Comparison of ENCODE assay signal across 9 cellular contexts in the genomic region with DNA sequence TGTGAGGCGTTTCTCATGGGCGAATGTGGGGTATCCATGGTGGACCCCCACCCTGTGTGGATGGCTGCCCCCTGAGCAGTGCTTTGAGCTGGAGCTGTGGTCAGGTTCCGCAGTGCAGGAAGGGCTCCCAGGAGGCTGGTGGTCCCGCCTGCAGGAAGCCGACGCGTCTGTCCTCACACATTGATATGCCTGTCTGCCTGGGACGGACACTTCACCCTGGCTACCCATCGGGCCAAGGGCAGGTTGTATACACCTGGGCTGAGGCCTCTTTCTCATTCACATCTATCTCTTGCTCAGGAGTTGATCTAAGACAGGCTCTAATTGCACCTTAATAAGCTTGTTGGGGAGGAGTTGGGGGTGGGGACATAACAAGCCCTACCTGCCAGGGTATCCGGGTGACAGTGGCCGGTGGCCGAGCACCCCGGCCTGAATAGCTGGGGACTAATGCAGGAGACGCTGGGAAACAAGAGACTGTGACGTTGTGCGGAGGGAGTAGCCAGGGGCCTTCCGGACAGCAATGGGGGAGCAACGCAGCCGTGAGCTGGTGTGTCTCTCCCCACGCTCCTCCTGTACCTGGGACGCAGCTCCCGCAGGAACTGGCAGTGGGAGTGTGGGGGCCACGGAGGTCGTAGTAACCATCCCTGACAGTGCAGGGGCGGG. TPM values are rescaled to one million over a fixed set of nuclear protein-coding genes. Genes with fewer than 3 reads are reported as not detected.
DNase-seq lines count a peak whose midpoint lies in the region; ATAC-seq lines count a peak whose summit lies in the region.
"Had no signal": no experiment of that assay in that cellular context is flagged by ENCODE, and none has a peak within 500 bp of the region (broad histone marks: within the 10 kb centered on the region; RNA-seq: fewer than 3 reads in every experiment).

No MANE protein-coding gene starts in this region.

- peak overlapping the region; percentile 65 for H3K27ac Mint-ChIP-seq in T-helper 17 cell
- peak overlapping the region; percentile 81 for H3K27ac Mint-ChIP-seq in stimulated activated naive B cell treated with anti-CD40 and anti-IgM and Interleukin-4, amounts not matched to agents 10 μg/mL and 1 μg/mL and 100 μg/mL, for 72 hours
- H3K27ac Mint-ChIP-seq: stimulated activated naive CD8-positive, alpha-beta T cell treated with anti-CD3 and anti-CD28 coated beads, Interleukin-15, Interleukin-2, amounts not matched to agents 100 ng/mL and 50 ng/mL, for 24 hours had no signal

- H3K36me3 Mint-ChIP-seq in T-helper 17 cell (ENCODE audit: low read depth) = peaks cover 3% of the 10 kb centered on the region
- peaks cover 31 to 49% of the 10 kb centered on the region in 2 donors for H3K36me3 Mint-ChIP-seq in stimulated activated naive B cell treated with anti-CD40 and anti-IgM and Interleukin-4, amounts not matched to agents 10 μg/mL and 1 μg/mL and 100 μg/mL, for 72 hours

- H3K27ac ChIP-seq in right cardiac atrium (ENCODE audit: low read length) = no peak overlapping the region

- H3K27me3 Mint-ChIP-seq in T-helper 17 cell = no peaks in the 10 kb centered on the region
- H3K27me3 Mint-ChIP-seq in stimulated activated naive B cell treated with anti-CD40 and anti-IgM and Interleukin-4, amounts not matched to agents 10 μg/mL and 1 μg/mL and 100 μg/mL, for 72 hours = no peaks in the 10 kb centered on the region
- H3K27me3 Mint-ChIP-seq: stimulated activated naive CD8-positive, alpha-beta T cell treated with anti-CD3 and anti-CD28 coated beads, Interleukin-15, Interleukin-2, amounts not matched to agents 100 ng/mL and 50 ng/mL, for 24 hours had no signal

- H3K4me1 ChIP-seq in right cardiac atrium (ENCODE audit: control insufficient read depth, insufficient read depth, low read length) = no peaks in the 10 kb centered on the region

- H3K4me1 Mint-ChIP-seq in T-helper 17 cell = peaks cover 17% of the 10 kb centered on the region
- H3K4me1 Mint-ChIP-seq in stimulated activated naive B cell treated with anti-CD40 and anti-IgM and Interleukin-4, amounts not matched to agents 10 μg/mL and 1 μg/mL and 100 μg/mL, for 72 hours = peaks cover 7 to 33% of the 10 kb centered on the region in 2 donors

- peak overlapping the region; percentile 85 for H3K4me3 Mint-ChIP-seq in T-helper 17 cell
- H3K4me3 Mint-ChIP-seq in stimulated activated naive B cell treated with anti-CD40 and anti-IgM and Interleukin-4, amounts not matched to agents 10 μg/mL and 1 μg/mL and 100 μg/mL, for 72 hours = peak overlapping the region; percentile 62 to 65
- H3K4me3 Mint-ChIP-seq: stimulated activated naive CD8-positive, alpha-beta T cell treated with anti-CD3 and anti-CD28 coated beads, Interleukin-15, Interleukin-2, amounts not matched to agents 100 ng/mL and 50 ng/mL, for 24 hours had no signal

- peak; percentile 81 for ATAC-seq in T-helper 17 cell
- ATAC-seq in right cardiac atrium = peak; percentile 29 to 36
- peak; percentile 61 to 64 for ATAC-seq in stimulated activated naive B cell treated with anti-CD40 and anti-IgM and Interleukin-4, amounts not matched to agents 10 μg/mL and 1 μg/mL and 100 μg/mL, for 72 hours (replicated peaks)

- intact Hi-C loops in right cardiac atrium (cut with DNase I) = loop anchor here in 1 of 4 donors (10.0 kb wide), 1 partner anchor 66 kb away; no protein-coding TSS in a partner anchor

- DNase-seq in NCI-H1436 (lab: John Stamatoyannopoulos, UW) (peak; percentile 50), NCI-H1436 treated with DMSO at 0.1 percent for 48 hours (lab: John Stamatoyannopoulos, UW) (no peak), T-helper 17 cell (peak in 1 of 3 donors; percentile 40), right cardiac atrium (peak in 1 of 3 donors; percentile 76), SK-N-DZ (ENCODE audit: low spot score) (no peak)
- no peak for DNase-seq in stimulated activated naive B cell treated with anti-CD40 and anti-IgM and Interleukin-4, amounts not matched to agents 10 μg/mL and 1 μg/mL and 100 μg/mL, for 72 hours
- DNase-seq in stimulated activated naive CD4-positive, alpha-beta T cell treated with Interleukin-2 at 50 U/mL for 16 hours (lab: John Stamatoyannopoulos, UW) = no peak
- no peak for DNase-seq in stimulated activated CD4-positive, alpha-beta T cell treated with anti-CD3 and anti-CD28 coated beads, Interleukin-4, amount 100 ng/mL, for 4 hours

- no peaks in the 10 kb centered on the region for H3K27me3 ChIP-seq in right cardiac atrium (ENCODE audit: control insufficient read depth, insufficient read depth)

- H3K9me3 ChIP-seq in T-helper 17 cell (ENCODE audit: control insufficient read depth, low read length, poor library complexity, severe bottlenecking) = no peaks in the 10 kb centered on the region
- H3K9me3 ChIP-seq in right cardiac atrium (ENCODE audit: control insufficient read depth, low read length) = no peaks in the 10 kb centered on the region

- 45% methylated on average over 25 of the region's 25 CpGs for WGBS in right cardiac atrium

- H3K4me3 ChIP-seq in right cardiac atrium (ENCODE audit: low read length) = no peak overlapping the region

- H3K9me3 Mint-ChIP-seq in stimulated activated naive B cell treated with anti-CD40 and anti-IgM and Interleukin-4, amounts not matched to agents 10 μg/mL and 1 μg/mL and 100 μg/mL, for 72 hours = peaks cover 0 to 1% of the 10 kb centered on the region in 2 donors
- H3K9me3 Mint-ChIP-seq: stimulated activated naive CD8-positive, alpha-beta T cell treated with anti-CD3 and anti-CD28 coated beads, Interleukin-15, Interleukin-2, amounts not matched to agents 100 ng/mL and 50 ng/mL, for 24 hours had no signal

RNA-seq across cellular contexts. Expression of gene PDXK, which starts 21.7 kb away (rescaled TPM):
- total RNA-seq in T-helper 17 cell (100 to 1,000 TPM in 1 of 2 donors, 10 to 100 TPM in 1; 93.1 to 106 TPM), right cardiac atrium (100 to 1,000 TPM in 1 of 4 donors, 10 to 100 TPM in 3; 74.9 to 102 (median 83.5) TPM)
- 53.3 TPM for polyA plus RNA-seq in right cardiac atrium
- 43.8 and 48.7 TPM in 2 replicates for polyA plus RNA-seq in SK-N-DZ (2014; cell fraction: cytosol; rRNA removed)
- 41.2 and 49.5 TPM in 2 replicates for polyA plus RNA-seq in SK-N-DZ (2014; cell fraction: nucleus; rRNA removed)

RNA-seq across cellular contexts. Expression of gene CSTB, which starts 35.5 kb away (rescaled TPM):
- total RNA-seq in T-helper 17 cell (10 to 100 TPM; 22.0 to 26.0 TPM), right cardiac atrium (10 to 100 TPM; 28.6 to 36.2 (median 31.8) TPM)
- 57.5 TPM for polyA plus RNA-seq in right cardiac atrium
- polyA plus RNA-seq in SK-N-DZ (2014; cell fraction: cytosol; rRNA removed) = 8.0 and 9.6 TPM in 2 replicates
- 7.8 and 9.3 TPM in 2 replicates for polyA plus RNA-seq in SK-N-DZ (2014; cell fraction: nucleus; rRNA removed)

RNA-seq across cellular contexts. Expression of gene RRP1, which starts 48.8 kb away (rescaled TPM):
- total RNA-seq in T-helper 17 cell (10 to 100 TPM; 20.5 to 23.2 TPM), right cardiac atrium (10 to 100 TPM in 3 of 4 donors, 1 to 10 TPM in 1; 9.6 to 12.9 (median 11.1) TPM)
- polyA plus RNA-seq in right cardiac atrium = 7.2 TPM
- 32.7 and 45.9 TPM in 2 replicates for polyA plus RNA-seq in SK-N-DZ (2014; cell fraction: cytosol; rRNA removed)
- polyA plus RNA-seq in SK-N-DZ (2014; cell fraction: nucleus; rRNA removed) = 93.3 and 129 TPM in 2 replicates
